In genomic region chr1:30251451-30251850, GRCh38 we compare ENCODE assay signal across 18 cellular contexts.
A peak's percentile ranks its signal among the peaks of the same experiment; 100 is the strongest.
DNase-seq lines count a peak whose midpoint lies in the region; ATAC-seq and TF ChIP-seq lines count a peak whose summit lies in the region.
"Had no signal": no experiment of that assay in that cellular context is flagged by ENCODE, and none has a peak within 500 bp of the region (broad histone marks: within the 10 kb centered on the region; RNA-seq: fewer than 3 reads in every experiment).

No MANE protein-coding gene starts in this region.

- no peaks in the 10 kb centered on the region for H4K20me1 ChIP-seq in neural cell (ENCODE audit: insufficient read depth)
- H4K20me1 ChIP-seq: BLaER1 had no signal

- ATAC-seq in HG03095 (IDR thresholded peaks at IDR 0.05; ENCODE audit: unreplicated experiment): no peak
- ATAC-seq in activated T-cell treated with anti-CD3 and anti-CD28 coated beads, Interleukin-2, amount 50 U/mL, for 72 hours (replicated peaks in 1 of 2): no peak
- ATAC-seq: CD8-positive, alpha-beta T cell had no signal

- H3K4me3 ChIP-seq in neural cell (ENCODE audit: low read length) (peak overlapping the region; percentile 12), left ventricle myocardium inferior (no peak overlapping the region)
- H3K4me3 ChIP-seq: BLaER1, HAP-1 had no signal

- no peaks in the 10 kb centered on the region for H3K79me2 ChIP-seq in neural cell (replicated peaks; ENCODE audit: insufficient read depth, low read length)

- no peaks in the 10 kb centered on the region for H3K9me3 ChIP-seq in neural cell (ENCODE audit: low read length)
- H3K9me3 ChIP-seq in left ventricle myocardium inferior (replicated peaks): no peaks in the 10 kb centered on the region
- H3K9me3 ChIP-seq: BLaER1, Caco-2, HAP-1 had no signal

- H3K9ac ChIP-seq in neural cell (ENCODE audit: low read length): peak overlapping the region; percentile 15
- H3K9ac ChIP-seq: BLaER1 had no signal

- peak overlapping the region; percentile 27 for H3K4me2 ChIP-seq in neural cell (ENCODE audit: low read length)
- H3K4me2 ChIP-seq: BLaER1 had no signal

- intact Hi-C loops in left ventricle myocardium inferior (cut with micrococcal nuclease): no loop called here

- TF ChIP-seq RAD21 in neural cell (conservative IDR thresholded peaks at IDR 0.05): no peak

- DNase-seq in DMS79 treated with DMSO at 0.1 percent for 48 hours (lab: John Stamatoyannopoulos, UW): peak; percentile 92
- no peak for DNase-seq in left ventricle myocardium inferior
- no peak for DNase-seq in NCI-H526 (lab: John Stamatoyannopoulos, UW)
- no peak for DNase-seq in activated T-cell treated with anti-CD3 and anti-CD28 coated beads, Interleukin-2, amount 50 U/mL, for 72 hours
- DNase-seq: Caco-2; CD4-positive, CD25-positive, alpha-beta regulatory T cell; CD8-positive, alpha-beta T cell; DMS153; GF-D8; GOT3; HFFc6 had no signal

- H3K4me1 ChIP-seq in left ventricle myocardium inferior: no peaks in the 10 kb centered on the region
- H3K4me1 ChIP-seq: BLaER1, Caco-2, HAP-1 had no signal

- H3K27ac Mint-ChIP-seq in brain: peak overlapping the region in 3 of 5 experiments; percentile 30 to 94 (median 30)
- H3K27ac Mint-ChIP-seq in activated T-cell treated with anti-CD3 and anti-CD28 coated beads, Interleukin-2, amount 50 U/mL, for 72 hours: no peak overlapping the region
- H3K27ac Mint-ChIP-seq: B cell; CD4-positive, CD25-positive, alpha-beta regulatory T cell; CD8-positive, alpha-beta T cell; HFFc6 had no signal

- H3K4me1 Mint-ChIP-seq in brain: peaks cover 28% of the 10 kb centered on the region
- no peaks in the 10 kb centered on the region for H3K4me1 Mint-ChIP-seq in activated T-cell treated with anti-CD3 and anti-CD28 coated beads, Interleukin-2, amount 50 U/mL, for 72 hours (ENCODE audit: low read depth)
- H3K4me1 Mint-ChIP-seq: B cell; CD4-positive, CD25-positive, alpha-beta regulatory T cell had no signal

- TF ChIP-seq CTCF in brain (conservative IDR thresholded peaks at IDR 0.05) (no peak), neural cell (IDR thresholded peaks at IDR 0.05; ENCODE audit: poor library complexity, severe bottlenecking) (no peak), left ventricle myocardium inferior (IDR thresholded peaks at IDR 0.05; ENCODE audit: borderline replicate concordance) (no peak)

- H3K27ac ChIP-seq in neural cell (ENCODE audit: low read length): peak overlapping the region; percentile 46
- H3K27ac ChIP-seq in left ventricle myocardium inferior (replicated peaks): no peak overlapping the region
- H3K27ac ChIP-seq: BLaER1, C4-2B had no signal

- H3K4me3 Mint-ChIP-seq in brain: no peak overlapping the region
- no peak overlapping the region for H3K4me3 Mint-ChIP-seq in activated T-cell treated with anti-CD3 and anti-CD28 coated beads, Interleukin-2, amount 50 U/mL, for 72 hours
- H3K4me3 Mint-ChIP-seq: B cell; CD4-positive, CD25-positive, alpha-beta regulatory T cell; CD8-positive, alpha-beta T cell; HFFc6 had no signal

- no peaks in the 10 kb centered on the region for H3K36me3 Mint-ChIP-seq in brain
- no peaks in the 10 kb centered on the region for H3K36me3 Mint-ChIP-seq in activated T-cell treated with anti-CD3 and anti-CD28 coated beads, Interleukin-2, amount 50 U/mL, for 72 hours (ENCODE audit: insufficient read depth in 2 of 2)
- H3K36me3 Mint-ChIP-seq: CD4-positive, CD25-positive, alpha-beta regulatory T cell; CD8-positive, alpha-beta T cell had no signal

- no peaks in the 10 kb centered on the region for H3K27me3 ChIP-seq in neural cell (ENCODE audit: insufficient read depth, low read depth, low read length)
- H3K27me3 ChIP-seq in left ventricle myocardium inferior (ENCODE audit: low read depth): peaks cover 97% of the 10 kb centered on the region
- H3K27me3 ChIP-seq: BLaER1 had no signal

- H3K36me3 ChIP-seq in neural cell (ENCODE audit: insufficient read depth, low read length): no peaks in the 10 kb centered on the region
- no peaks in the 10 kb centered on the region for H3K36me3 ChIP-seq in left ventricle myocardium inferior
- H3K36me3 ChIP-seq: BLaER1, HAP-1 had no signal

- peaks cover 18% of the 10 kb centered on the region for H3K27me3 Mint-ChIP-seq in brain
- H3K27me3 Mint-ChIP-seq in activated T-cell treated with anti-CD3 and anti-CD28 coated beads, Interleukin-2, amount 50 U/mL, for 72 hours (ENCODE audit: low read depth): peaks cover 8% of the 10 kb centered on the region
- H3K27me3 Mint-ChIP-seq: CD4-positive, CD25-positive, alpha-beta regulatory T cell had no signal

- peaks cover 0 to 4% (median 0%) of the 10 kb centered on the region in 5 experiments for H3K9me3 Mint-ChIP-seq in brain
- no peaks in the 10 kb centered on the region for H3K9me3 Mint-ChIP-seq in activated T-cell treated with anti-CD3 and anti-CD28 coated beads, Interleukin-2, amount 50 U/mL, for 72 hours
- H3K9me3 Mint-ChIP-seq: CD4-positive, CD25-positive, alpha-beta regulatory T cell; CD8-positive, alpha-beta T cell had no signal

- no peak overlapping the region for H2AFZ ChIP-seq in neural cell (ENCODE audit: low read depth, low read length)

- no peaks in the 10 kb centered on the region for H3K9me2 ChIP-seq in neural cell (ENCODE audit: insufficient read depth, low read length)

- H3F3A ChIP-seq in neural cell (ENCODE audit: insufficient read depth, low read length, poor library complexity, severe bottlenecking): no peaks in the 10 kb centered on the region

- no peak for TF ChIP-seq EP300 in neural cell (conservative IDR thresholded peaks at IDR 0.05; ENCODE audit: poor library complexity, severe bottlenecking)

TF ChIP-seq in neural cell, 6 proteins besides CTCF, POLR2A, EP300 and RAD21:
- TF ChIP-seq EZH2 (IDR thresholded peaks at IDR 0.05; ENCODE audit: borderline replicate concordance, insufficient read depth, low read length, poor library complexity, severe bottlenecking) (no peak), REST (IDR thresholded peaks at IDR 0.05; ENCODE audit: borderline replicate concordance) (peak; percentile 31)
